ENCODE assay signal across 8 cellular contexts in the genomic region with DNA sequence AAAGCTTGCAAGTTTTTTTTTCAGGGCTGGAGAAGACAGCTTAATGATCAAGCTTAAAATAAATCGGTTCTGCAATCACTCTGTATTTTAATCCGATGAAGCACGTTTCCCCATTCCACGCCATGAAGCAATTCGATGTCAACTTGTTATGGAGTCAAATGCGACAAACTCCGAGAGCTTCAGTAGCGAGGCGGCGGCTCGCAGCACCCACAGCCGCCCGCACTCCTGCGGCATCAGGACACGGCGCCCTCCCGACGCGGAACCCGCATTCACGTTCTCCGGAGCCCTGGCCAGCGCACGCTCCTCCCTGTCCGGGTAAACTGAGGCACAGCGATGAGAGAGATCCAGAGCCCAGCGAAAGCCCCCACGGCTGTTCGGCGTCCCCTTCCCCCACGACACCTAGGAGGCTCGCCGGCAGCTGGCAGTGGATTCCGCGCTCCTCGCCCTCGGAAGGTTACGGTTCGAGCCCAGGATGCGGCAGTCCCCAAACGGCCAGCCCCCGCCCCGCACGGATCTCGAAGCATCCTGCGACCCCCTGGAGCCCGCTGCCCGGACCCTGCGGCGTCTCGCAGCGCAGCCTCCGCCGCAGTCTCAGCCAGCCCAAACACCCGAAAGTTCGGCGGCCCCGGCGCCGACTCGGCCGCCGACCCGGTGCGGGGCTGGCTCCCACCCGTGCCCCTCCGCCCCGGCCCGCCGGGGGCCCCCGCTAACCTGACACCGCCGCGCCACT. TPM values are rescaled to one million over a fixed set of nuclear protein-coding genes. Genes with fewer than 3 reads are reported as not detected.
DNase-seq lines count a peak whose midpoint lies in the region; ATAC-seq and TF ChIP-seq lines count a peak whose summit lies in the region.

No MANE protein-coding gene starts in this region.

- H3K27me3 Mint-ChIP-seq in CD14-positive monocyte (ENCODE audit: low read depth in 3 of 3) (peaks cover 61 to 78% (median 62%) of the 10 kb centered on the region in 3 donors), T-cell (peaks cover 3 to 15% of the 10 kb centered on the region in 2 donors)

- no peak for DNase-seq in CD14-positive monocyte (ENCODE audit: low spot score)
- peak in 12 of 34 experiments; percentile 0 to 13 (median 4) for DNase-seq in T-cell
- peak; percentile 18 to 59 (median 58) for DNase-seq in mucosa of descending colon
- no peak for DNase-seq in AG08395 (ENCODE audit: low spot score)
- no peak for DNase-seq in GM10248 (ENCODE audit: extremely low spot score)
- DNase-seq in NCI-H345 (lab: John Stamatoyannopoulos, UW) = no peak

- H3K27ac Mint-ChIP-seq in CD14-positive monocyte (peak overlapping the region in 1 of 7 donors; percentile 43), T-cell (peak overlapping the region in 1 of 2 donors; percentile 37)

- CTCF ChIA-PET in T-cell (lab: Charles Lee) = interaction anchor here (0.7 to 1.2 kb wide), 4 partner anchors 213 to 413 kb away, joined by 3 to 4 read pairs (median 4); a partner anchor contains a TSS
- CTCF ChIA-PET in GM10248 (lab: Yijun Ruan, JAX) = interaction anchor here (1.2 to 1.6 kb wide), 2 partner anchors 8 to 15 kb away, joined by 3 to 5 read pairs; no protein-coding TSS in a partner anchor

- H3K4me3 Mint-ChIP-seq in CD14-positive monocyte = peak overlapping the region; percentile 80 to 87
- H3K4me3 Mint-ChIP-seq in T-cell = peak overlapping the region; percentile 82 to 91 (median 82)

- H3K27ac ChIP-seq in ectodermal cell (ENCODE audit: insufficient read depth, low read depth, low read length, poor library complexity, severe bottlenecking) (no peak overlapping the region), thymus (ENCODE audit: low read depth) (no peak overlapping the region)

- H3K4me1 ChIP-seq in ectodermal cell (ENCODE audit: control insufficient read depth, insufficient read depth, low read length) (no peaks in the 10 kb centered on the region), mucosa of descending colon (ENCODE audit: low read depth) (peaks cover 13% of the 10 kb centered on the region), thymus (ENCODE audit: control insufficient read depth, insufficient read depth, low read length) (no peaks in the 10 kb centered on the region)

- WGBS in ectodermal cell, 2 experiments = 3% methylated on average over 74 of the region's 74 CpGs
- 7% methylated on average over 74 of the region's 74 CpGs for WGBS in thymus

- H3K36me3 ChIP-seq in ectodermal cell (ENCODE audit: control insufficient read depth, insufficient read depth, low read length) (no peaks in the 10 kb centered on the region), mucosa of descending colon (ENCODE audit: low read depth) (no peaks in the 10 kb centered on the region), thymus (ENCODE audit: control insufficient read depth, insufficient read depth) (no peaks in the 10 kb centered on the region)

- no peak for TF ChIP-seq CTCF in CD14-positive monocyte (IDR thresholded peaks at IDR 0.05)
- TF ChIP-seq CTCF in mucosa of descending colon (IDR thresholded peaks at IDR 0.05) = no peak
- no peak for TF ChIP-seq CTCF in GM10248 (IDR thresholded peaks at IDR 0.05; ENCODE audit: control extremely low read depth, extremely low read depth, low read depth, missing control alignments)

- H3K27me3 ChIP-seq in ectodermal cell (ENCODE audit: control insufficient read depth, insufficient read depth, low read length, poor library complexity, severe bottlenecking) = peaks cover 45% of the 10 kb centered on the region
- peaks cover 25% of the 10 kb centered on the region for H3K27me3 ChIP-seq in thymus (ENCODE audit: control insufficient read depth, insufficient read depth)

- H3K4me1 Mint-ChIP-seq in CD14-positive monocyte (peaks cover 11% of the 10 kb centered on the region), T-cell (peaks cover 12 to 17% (median 12%) of the 10 kb centered on the region in 3 donors)

- ATAC-seq in T-cell (replicated peaks in 1 of 4) (peak in 1 of 4 experiments; percentile 0), mucosa of descending colon (no peak)

- H3K9me3 ChIP-seq in ectodermal cell (ENCODE audit: control insufficient read depth, low read length) (no peaks in the 10 kb centered on the region), mucosa of descending colon (no peaks in the 10 kb centered on the region), thymus (ENCODE audit: control insufficient read depth) (no peaks in the 10 kb centered on the region)

- POLR2A ChIA-PET in T-cell (lab: Charles Lee) (interaction anchor here in 1 of 2 donors (0.6 kb wide), 3 partner anchors 364 to 1015 kb away, joined by 3 to 6 read pairs (median 3); a partner anchor contains a TSS), GM10248 (lab: Yijun Ruan, JAX) (no interaction called here)

- intact Hi-C loops in CD14-positive monocyte (cut with micrococcal nuclease) (loop anchor here (5.0 to 10.0 kb wide), 4 partner anchors 268 to 1021 kb away; a partner anchor contains a TSS), mucosa of descending colon (cut with DNase I, micrococcal nuclease) (no loop called here)

- H3K4me3 ChIP-seq in ectodermal cell (ENCODE audit: insufficient read depth, low read depth, low read length) (peak overlapping the region; percentile 79), mucosa of descending colon (peak overlapping the region; percentile 77), thymus (ENCODE audit: low read length) (peak overlapping the region; percentile 82)

- H3K36me3 Mint-ChIP-seq in CD14-positive monocyte = peaks cover 9 to 12% of the 10 kb centered on the region in 2 donors
- no peaks in the 10 kb centered on the region for H3K36me3 Mint-ChIP-seq in T-cell

- H3K9me3 Mint-ChIP-seq in CD14-positive monocyte = peaks cover 9 to 29% (median 21%) of the 10 kb centered on the region in 7 donors
- H3K9me3 Mint-ChIP-seq in T-cell = no peaks in the 10 kb centered on the region

RNA-seq across cellular contexts. Expression of a gene that starts 0.5 kb away (rescaled TPM):
- under 1 TPM in 1 of 2 donors, not detected in 1; 0.18 TPM for polyA plus RNA-seq in CD14-positive monocyte
- 1 to 10 TPM in 2 of 5 donors, under 1 TPM in 3; 0.75 to 1.7 (median 0.90) TPM for total RNA-seq in T-cell
- polyA plus RNA-seq in ectodermal cell (2013, experiment 1 of 4) = 10.3 TPM
- 14.9 TPM for polyA plus RNA-seq in ectodermal cell (2013, experiment 2 of 4)
- polyA plus RNA-seq in ectodermal cell (2013, experiment 3 of 4) = 10.9 TPM
- polyA plus RNA-seq in ectodermal cell (2013, experiment 4 of 4) = 15.1 TPM
- 10 to 100 TPM in 1 of 3 donors, 1 to 10 TPM in 2; 2.5 to 10.8 (median 3.6) TPM for total RNA-seq in mucosa of descending colon
- polyA plus RNA-seq in thymus = 1.5 TPM

Comparison
In these comparisons a context has a peak if more than half of its experiments do, and no peak if none do; other contexts are left out.
1. DNase-seq: peak in mucosa of descending colon (3 of 3); none in CD14-positive monocyte (single experiment), AG08395 (single experiment), GM10248 (single experiment) and NCI-H345 (single experiment).
2. intact Hi-C loops: an anchor here in CD14-positive monocyte (5.0 to 10.0 kb wide); none called in mucosa of descending colon.
3. Peak in every context shown above with its lines, with median percentiles within 50 percentile points of each other: H3K4me3 ChIP-seq.